ENCODE assay signal across 1 cellular context in genomic region chr6:147223751-147224150, GRCh38.
TF ChIP-seq lines count a peak whose summit lies in the region.

No MANE protein-coding gene starts in this region.

TF ChIP-seq in IMR-90, 13 proteins besides CTCF, POLR2A, EP300 and RAD21 (continued from another document):
- no peak for TF ChIP-seq ELK1 (IDR thresholded peaks at IDR 0.05; ENCODE audit: borderline replicate concordance, low read depth, low read length)
- no peak for TF ChIP-seq RCOR1 (IDR thresholded peaks at IDR 0.05; ENCODE audit: insufficient replicate concordance, low read length)
- TF ChIP-seq MAZ (IDR thresholded peaks at IDR 0.05; ENCODE audit: borderline replicate concordance, low read depth, low read length) = no peak
